ENCODE assay signal across 1 cellular context in genomic region chr5:176806137-176806536, GRCh38.
TF ChIP-seq lines count a peak whose summit lies in the region.

No MANE protein-coding gene starts in this region.

TF ChIP-seq in A549, 52 proteins besides CTCF, POLR2A, EP300 and RAD21 (continued from another document):
- TF ChIP-seq REST (IDR thresholded peaks at IDR 0.05), result peak; percentile 88
